Comparison of ENCODE assay signal across 8 cellular contexts in the genomic region with DNA sequence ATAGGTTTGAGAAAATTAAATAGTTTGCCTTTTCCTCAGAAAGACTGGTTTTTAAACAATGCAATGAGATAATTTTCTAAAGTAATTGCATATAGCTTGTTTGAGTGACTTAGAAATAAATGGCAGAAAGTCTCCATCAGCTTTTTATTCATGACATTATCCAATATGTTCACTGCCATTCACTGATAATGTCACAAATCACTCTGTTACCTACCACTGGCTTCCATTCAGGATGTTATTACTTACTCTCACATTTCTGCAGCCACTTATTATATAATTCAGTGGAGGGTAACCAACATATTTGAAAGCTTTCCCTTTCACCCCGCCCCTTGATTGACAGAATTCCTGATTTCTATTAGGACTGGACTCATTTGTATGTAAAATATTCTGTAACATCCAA.
"Had no signal": no experiment of that assay in that cellular context is flagged by ENCODE, and none has a peak within 500 bp of the region (broad histone marks: within the 10 kb centered on the region; RNA-seq: fewer than 3 reads in every experiment).

No MANE protein-coding gene starts in this region.

- H3K27ac ChIP-seq: GM23248 had no signal

- H3K36me3 ChIP-seq: HAP-1 had no signal

- H3K9ac ChIP-seq: GM23248 had no signal

- DNase-seq: GM23248, GOT3, H7, H9, HCEC 1CT, HFFc6 had no signal

- H3K4me3 ChIP-seq: GM23248, GM23338, HAP-1 had no signal

- H3K4me2 ChIP-seq: GM23338 had no signal

- H2AFZ ChIP-seq: GM23248, GM23338 had no signal
